In genomic region chr11:77191823-77192495, GRCh38 we compare ENCODE assay signal across 8 cellular contexts.
DNase-seq lines count a peak whose midpoint lies in the region; ATAC-seq and TF ChIP-seq lines count a peak whose summit lies in the region.

No MANE protein-coding gene starts in this region.

- intact Hi-C loops in aorta (cut with DNase I), result loop anchor here in 1 of 2 donors (5.0 kb wide), 1 partner anchor 355 kb away; no protein-coding TSS in a partner anchor

- TF ChIP-seq CTCF in astrocyte of the cerebellum (IDR thresholded peaks at IDR 0.05; ENCODE audit: low read depth, low read length, missing control alignments), result peak; percentile 59
- peak; percentile 89 for TF ChIP-seq CTCF in kidney epithelial cell (IDR thresholded peaks at IDR 0.05; ENCODE audit: insufficient read depth, low read length, poor library complexity, severe bottlenecking)

- no peak overlapping the region for H3K27ac ChIP-seq in aorta (ENCODE audit: low read depth in 1 of 2, low read length in 2 of 2)

- no peaks in the 10 kb centered on the region for H3K9me3 ChIP-seq in aorta (ENCODE audit: control insufficient read depth, low read length)

- WGBS in aorta, 2 donors, result 37 to 44% methylated on average over 27 of the region's 27 CpGs

- DNase-seq in COLO668 (lab: John Stamatoyannopoulos, UW; ENCODE audit: unreplicated experiment) (peak; percentile 85), SK-MEL-5 (ENCODE audit: low read depth, low spot score) (peak; percentile 90), astrocyte of the cerebellum (ENCODE audit: low read depth) (no peak), kidney epithelial cell (ENCODE audit: low read depth) (peak; percentile 47), aorta (no peak)
- peak; percentile 32 for DNase-seq in stimulated activated CD8-positive, alpha-beta memory T cell treated with anti-CD3 and anti-CD28 coated beads, Interleukin-4, amount 100 ng/mL, for 24 hours (ENCODE audit: low read depth)

- H3K4me1 ChIP-seq in aorta (ENCODE audit: control insufficient read depth in 1 of 2, insufficient read depth in 2 of 2, low read length in 2 of 2), result no peaks in the 10 kb centered on the region

- ATAC-seq in HG03432 (IDR thresholded peaks at IDR 0.05; ENCODE audit: unreplicated experiment) (peak; percentile 56), GM18909 (IDR thresholded peaks at IDR 0.05; ENCODE audit: poor library complexity, unreplicated experiment) (no peak), aorta (ENCODE audit: low FRiP score) (no peak)

- in situ Hi-C loops in SK-MEL-5 (cut with HindIII; ENCODE audit: low pct_unique_long_range_greater_than_20kb, low sequenced_read_pairs), result no loop called here
- in situ Hi-C loops in astrocyte of the cerebellum (cut with HindIII; ENCODE audit: low sequenced_read_pairs), result no loop called here

- H3K36me3 ChIP-seq in kidney epithelial cell (ENCODE audit: control insufficient read depth, insufficient read depth, low read length) (no peaks in the 10 kb centered on the region), aorta (ENCODE audit: control insufficient read depth in 1 of 2, insufficient read depth in 2 of 2, low read length in 1 of 2) (no peaks in the 10 kb centered on the region)

- H3K4me3 ChIP-seq in astrocyte of the cerebellum (ENCODE audit: low read depth, low read length), result no peak overlapping the region
- H3K4me3 ChIP-seq in kidney epithelial cell (ENCODE audit: low read depth, low read length), result peak overlapping the region; percentile 22
- no peak overlapping the region for H3K4me3 ChIP-seq in aorta (ENCODE audit: low read length in 2 of 2)

- H3K27me3 ChIP-seq in kidney epithelial cell (ENCODE audit: control insufficient read depth, insufficient read depth, low read length) (no peaks in the 10 kb centered on the region), aorta (ENCODE audit: control insufficient read depth in 1 of 2, insufficient read depth in 2 of 2, low read length in 1 of 2) (no peaks in the 10 kb centered on the region)

Comparison
In these comparisons a context has a peak if more than half of its experiments do, and no peak if none do; other contexts are left out.
1. DNase-seq: peak in COLO668 (single experiment), SK-MEL-5 (single experiment), kidney epithelial cell (single experiment) and stimulated activated CD8-positive, alpha-beta memory T cell treated with anti-CD3 and anti-CD28 coated beads, Interleukin-4, amount 100 ng/mL, for 24 hours (single experiment); none in astrocyte of the cerebellum (single experiment) and aorta (0 of 2).